In the genomic region with DNA sequence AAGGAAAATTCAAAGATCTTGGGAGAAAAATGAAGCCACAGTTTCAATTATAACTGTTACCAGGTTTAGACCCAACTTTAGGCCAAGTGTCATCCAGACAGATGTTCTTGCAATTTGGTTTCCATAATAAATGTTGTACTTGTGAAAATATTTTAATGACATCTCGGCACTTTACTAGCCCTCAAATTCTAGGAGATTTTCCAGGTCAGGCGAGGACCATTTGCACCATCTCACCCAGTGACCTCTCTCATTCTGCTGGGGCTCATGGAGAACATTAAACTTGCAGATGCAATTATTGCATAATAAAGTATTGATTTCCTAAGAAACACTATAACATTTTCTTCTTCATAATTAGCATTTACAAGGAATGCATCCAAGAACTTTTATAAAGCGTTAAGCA, we compare ENCODE assay signal across 25 cellular contexts.
"Had no signal": no experiment of that assay in that cellular context is flagged by ENCODE, and none has a peak within 500 bp of the region (broad histone marks: within the 10 kb centered on the region; RNA-seq: fewer than 3 reads in every experiment).

No MANE protein-coding gene starts in this region.

- H3K36me3 ChIP-seq: heart right ventricle, left ventricle myocardium inferior, lower lobe of right lung, neutrophil, pancreas, transverse colon, upper lobe of right lung, vagina had no signal

- H3K36me3 Mint-ChIP-seq: immature natural killer cell; naive thymus-derived CD8-positive, alpha-beta T cell; stimulated activated naive B cell treated with anti-CD40 and anti-IgM and Interleukin-4, amounts not matched to agents 10 μg/mL and 1 μg/mL and 100 μg/mL, for 72 hours had no signal

- H3K27me3 Mint-ChIP-seq: naive thymus-derived CD8-positive, alpha-beta T cell; progenitor cell of endocrine pancreas; stimulated activated naive B cell treated with anti-CD40 and anti-IgM and Interleukin-4, amounts not matched to agents 10 μg/mL and 1 μg/mL and 100 μg/mL, for 72 hours; stimulated activated naive CD8-positive, alpha-beta T cell treated with anti-CD3 and anti-CD28 coated beads, Interleukin-15, Interleukin-2, amounts not matched to agents 100 ng/mL and 50 ng/mL, for 24 hours had no signal

- H3K4me3 Mint-ChIP-seq: immature natural killer cell; naive thymus-derived CD8-positive, alpha-beta T cell; stimulated activated naive B cell treated with anti-CD40 and anti-IgM and Interleukin-4, amounts not matched to agents 10 μg/mL and 1 μg/mL and 100 μg/mL, for 72 hours; stimulated activated naive CD8-positive, alpha-beta T cell treated with anti-CD3 and anti-CD28 coated beads, Interleukin-15, Interleukin-2, amounts not matched to agents 100 ng/mL and 50 ng/mL, for 24 hours had no signal

- H3K27ac Mint-ChIP-seq: immature natural killer cell; naive thymus-derived CD8-positive, alpha-beta T cell; progenitor cell of endocrine pancreas; stimulated activated naive B cell treated with anti-CD40 and anti-IgM and Interleukin-4, amounts not matched to agents 10 μg/mL and 1 μg/mL and 100 μg/mL, for 72 hours; stimulated activated naive CD8-positive, alpha-beta T cell treated with anti-CD3 and anti-CD28 coated beads, Interleukin-15, Interleukin-2, amounts not matched to agents 100 ng/mL and 50 ng/mL, for 24 hours had no signal

- H3K4me3 ChIP-seq: coronary artery, heart right ventricle, left ventricle myocardium inferior, lower lobe of right lung, pancreas, transverse colon, upper lobe of right lung, vagina had no signal

- H3K9me3 ChIP-seq: heart right ventricle, left ventricle myocardium inferior, lower lobe of right lung, neutrophil, pancreas, transverse colon, upper lobe of right lung, vagina had no signal

- ATAC-seq: foreskin keratinocyte; left colon; lower lobe of right lung; naive thymus-derived CD8-positive, alpha-beta T cell; pancreas; stimulated activated naive B cell treated with anti-CD40 and anti-IgM and Interleukin-4, amounts not matched to agents 10 μg/mL and 1 μg/mL and 100 μg/mL, for 72 hours; upper lobe of right lung had no signal

- H3K4me1 ChIP-seq: foreskin keratinocyte, heart right ventricle, left ventricle myocardium inferior, lower lobe of right lung, pancreas, transverse colon, upper lobe of right lung, vagina had no signal

- H3K27me3 ChIP-seq: heart right ventricle, neutrophil, pancreas, transverse colon, upper lobe of right lung, vagina had no signal

- H3K27ac ChIP-seq: coronary artery, foreskin keratinocyte, heart right ventricle, left ventricle myocardium inferior, lower lobe of right lung, neutrophil, pancreas, upper lobe of right lung, vagina had no signal

- DNase-seq: dermis blood vessel endothelial cell; effector memory CD4-positive, alpha-beta T cell; foreskin keratinocyte; glutamatergic neuron; heart right ventricle; hippocampal formation; immature natural killer cell; islet precursor cell; kidney glomerular epithelial cell; left colon; left ventricle myocardium inferior; lower lobe of right lung; naive thymus-derived CD8-positive, alpha-beta T cell; pancreas; small intestine; stimulated activated CD4-positive, alpha-beta T cell treated with anti-CD3 and anti-CD28 coated beads, Interleukin-15, amount 100 ng/mL, for 24 hours; stimulated activated CD4-positive, alpha-beta T cell treated with anti-CD3 and anti-CD28 coated beads, Interleukin-2, amount 100 ng/mL, for 48 hours; stimulated activated naive B cell treated with anti-CD40 and anti-IgM and Interleukin-4, amounts not matched to agents 10 μg/mL and 1 μg/mL and 100 μg/mL, for 72 hours; transverse colon; upper lobe of right lung had no signal

- H3K4me1 Mint-ChIP-seq: immature natural killer cell; naive thymus-derived CD8-positive, alpha-beta T cell; stimulated activated naive B cell treated with anti-CD40 and anti-IgM and Interleukin-4, amounts not matched to agents 10 μg/mL and 1 μg/mL and 100 μg/mL, for 72 hours had no signal
